Comparison of ENCODE assay signal across 8 cellular contexts in the genomic region with DNA sequence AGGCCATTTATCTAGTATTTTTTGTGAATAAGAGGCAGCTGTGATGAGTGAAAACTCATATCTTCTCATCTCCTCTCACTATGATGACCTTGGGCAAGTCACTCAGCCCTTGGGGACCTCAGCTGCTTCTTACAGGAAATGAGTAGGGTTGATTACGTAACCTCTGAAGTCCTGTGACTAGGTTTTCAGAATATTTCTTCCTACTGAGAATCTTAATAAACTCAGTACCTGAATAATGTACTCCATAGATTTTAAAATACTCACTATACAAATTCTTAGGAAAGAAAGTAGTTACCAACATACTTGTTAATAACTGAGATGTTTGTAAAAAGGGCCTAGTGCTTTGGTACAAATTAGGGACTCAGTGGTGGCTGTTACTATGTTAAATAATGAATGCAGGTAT.
DNase-seq lines count a peak whose midpoint lies in the region; ATAC-seq and TF ChIP-seq lines count a peak whose summit lies in the region.

No MANE protein-coding gene starts in this region.

- peak; percentile 89 for DNase-seq in COLO829 (ENCODE audit: low spot score)
- DNase-seq in T1000 (lab: John Stamatoyannopoulos, UW) = peak; percentile 35
- peak; percentile 81 to 89 for DNase-seq in foreskin fibroblast
- DNase-seq in stimulated activated CD8-positive, alpha-beta memory T cell treated with anti-CD3 and anti-CD28 coated beads, Interleukin-12 subunit alpha, Interleukin-12 subunit beta, amount 100 ng/mL, for 1 hour (ENCODE audit: low read depth) = peak; percentile 15
- DNase-seq in SK-N-DZ (ENCODE audit: low spot score) = no peak
- no peak for DNase-seq in cerebellum (ENCODE audit: low spot score)

- ATAC-seq in GM19452 (IDR thresholded peaks at IDR 0.05; ENCODE audit: unreplicated experiment) = peak; percentile 61
- peak; percentile 57 for ATAC-seq in HG03558 (IDR thresholded peaks at IDR 0.05; ENCODE audit: extremely low read depth, unreplicated experiment)

- no peak for TF ChIP-seq CTCF in foreskin fibroblast (IDR thresholded peaks at IDR 0.05; ENCODE audit: low read depth, low read length)

- H3K4me3 ChIP-seq in foreskin fibroblast (ENCODE audit: low read depth in 1 of 2, low read length in 2 of 2) = no peak overlapping the region

Comparison
In these comparisons a context has a peak if more than half of its experiments do, and no peak if none do; other contexts are left out.
1. DNase-seq: peak in COLO829 (single experiment), T1000 (single experiment), foreskin fibroblast (2 of 2) and stimulated activated CD8-positive, alpha-beta memory T cell treated with anti-CD3 and anti-CD28 coated beads, Interleukin-12 subunit alpha, Interleukin-12 subunit beta, amount 100 ng/mL, for 1 hour (single experiment); none in SK-N-DZ (single experiment) and cerebellum (single experiment).